In genomic region chr21:39575778-39576177, GRCh38 we compare ENCODE assay signal across 23 cellular contexts. TPM values are rescaled to one million over a fixed set of nuclear protein-coding genes. Genes with fewer than 3 reads are reported as not detected.
DNase-seq lines count a peak whose midpoint lies in the region; FAIRE-seq and TF ChIP-seq lines count a peak whose summit lies in the region.
"Had no signal": no experiment of that assay in that cellular context is flagged by ENCODE, and none has a peak within 500 bp of the region (broad histone marks: within the 10 kb centered on the region; RNA-seq: fewer than 3 reads in every experiment).

No MANE protein-coding gene starts in this region.

- no peaks in the 10 kb centered on the region for H3K36me3 ChIP-seq in bronchial epithelial cell (ENCODE audit: control insufficient read depth, insufficient read depth, low read length)
- H3K36me3 ChIP-seq: gastrocnemius medialis, sigmoid colon, thyroid gland had no signal

- no peaks in the 10 kb centered on the region for H3K27me3 ChIP-seq in bronchial epithelial cell (ENCODE audit: control insufficient read depth, insufficient read depth, low read length)
- H3K27me3 ChIP-seq: gastrocnemius medialis, sigmoid colon, thyroid gland had no signal

- DNase-seq in EL = peak; percentile 8
- peak; percentile 62 for DNase-seq in NCI-H1694 treated with DMSO at 0.1 percent for 48 hours (lab: John Stamatoyannopoulos, UW)
- DNase-seq in bronchial epithelial cell (ENCODE audit: low read depth) = peak; percentile 60
- DNase-seq in kidney tubule cell (ENCODE audit: low spot score) = peak; percentile 61
- no peak for DNase-seq in middle frontal gyrus (ENCODE audit: extremely low spot score, low spot score)
- DNase-seq in NCI-H510A (lab: John Stamatoyannopoulos, UW) = no peak
- no peak for DNase-seq in ecto neural progenitor cell (ENCODE audit: low spot score)
- DNase-seq in NK-92 treated with Interleukin-12 subunit alpha and Interleukin-12 subunit beta, amount 100 ng/mL, for 24 hours (lab: John Stamatoyannopoulos, UW) = no peak
- DNase-seq: aorta; Calu3; cerebellar nuclear complex; gastrocnemius medialis; HFFc6; hippocampal formation; immature natural killer cell; KG1; NCI-H187; Right ventricle myocardium superior; sigmoid colon; stimulated activated naive CD8-positive, alpha-beta T cell treated with anti-CD3 and anti-CD28 coated beads, Interleukin-15, amount 100 ng/mL, for 72 hours; T-helper 9 cell; thyroid gland had no signal

- no peak overlapping the region for H3K4me3 ChIP-seq in bronchial epithelial cell (ENCODE audit: low read depth, low read length)
- H3K4me3 ChIP-seq: gastrocnemius medialis, sigmoid colon, thyroid gland had no signal

- no peak for TF ChIP-seq CTCF in bronchial epithelial cell (IDR thresholded peaks at IDR 0.05; ENCODE audit: insufficient read depth, low read length, severe bottlenecking)

- FAIRE-seq in bronchial epithelial cell (lab: Jason Lieb, UNC) = no peak

RNA-seq across cellular contexts. Expression of gene B3GALT5, which starts 37.0 kb away (rescaled TPM):
- under 0.01 and 0.90 TPM in 2 replicates for total RNA-seq in bronchial epithelial cell
- total RNA-seq: mononuclear cell had no signal

Comparison
In these comparisons a context has a peak if more than half of its experiments do, and no peak if none do; other contexts are left out.
1. DNase-seq: peak in EL (single experiment), NCI-H1694 treated with DMSO at 0.1 percent for 48 hours (single experiment), bronchial epithelial cell (single experiment) and kidney tubule cell (single experiment); none in middle frontal gyrus (single experiment), NCI-H510A (single experiment), ecto neural progenitor cell (single experiment) and NK-92 treated with Interleukin-12 subunit alpha and Interleukin-12 subunit beta, amount 100 ng/mL, for 24 hours (single experiment).